In the genomic region with DNA sequence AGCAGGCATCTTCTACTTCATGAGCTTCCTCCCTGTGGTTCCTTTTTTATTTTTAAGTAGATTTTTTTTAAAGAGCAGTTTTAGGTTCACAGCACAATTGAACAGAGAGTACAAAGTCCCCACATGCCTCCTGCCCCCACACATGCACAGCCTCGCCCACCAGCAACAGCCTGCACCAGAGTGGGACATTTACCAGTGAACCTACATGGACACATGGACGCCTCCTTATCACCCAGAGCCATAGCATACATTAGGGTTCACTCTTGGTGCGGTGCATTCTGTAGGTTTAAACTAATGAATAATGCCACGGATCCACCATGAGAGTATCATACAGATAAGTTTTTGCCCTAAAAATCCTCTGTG, we compare ENCODE assay signal across 19 cellular contexts. TPM values are rescaled to one million over a fixed set of nuclear protein-coding genes. Genes with fewer than 3 reads are reported as not detected.
DNase-seq lines count a peak whose midpoint lies in the region; ATAC-seq and TF ChIP-seq lines count a peak whose summit lies in the region.
"Had no signal": no experiment of that assay in that cellular context is flagged by ENCODE, and none has a peak within 500 bp of the region (broad histone marks: within the 10 kb centered on the region; RNA-seq: fewer than 3 reads in every experiment).

No MANE protein-coding gene starts in this region.

- BruUV-seq in Calu3 (replicated peaks; lab: Mats Ljungman, UMichigan) = no TSS peak

- H3K36me3 ChIP-seq in mesenchymal stem cell (ENCODE audit: control insufficient read depth in 1 of 2, insufficient read depth in 2 of 2, low read depth in 1 of 2, low read length in 2 of 2) (no peaks in the 10 kb centered on the region), stomach smooth muscle (ENCODE audit: control insufficient read depth in 2 of 2, insufficient read depth in 2 of 2, low read length in 2 of 2) (no peaks in the 10 kb centered on the region)
- H3K36me3 ChIP-seq in CD4-positive, alpha-beta memory T cell (ENCODE audit: insufficient read depth, low read length) = no peaks in the 10 kb centered on the region

- CTCF ChIA-PET in Calu3 (lab: Charles Lee) = no interaction called here
- CTCF ChIA-PET in CD4-positive, alpha-beta memory T cell (lab: Charles Lee; ENCODE audit: partially characterized antibody) = interaction anchor here (1.2 kb wide), 1 partner anchor 32 kb away, joined by 6 read pairs; no protein-coding TSS in a partner anchor
- CTCF ChIA-PET in activated CD4-positive, alpha-beta T cell treated with anti-CD3 and anti-CD28 coated beads, Interleukin-2, amount 10 ng/mL, durations not matched to agents 7 days and 5 days (lab: Charles Lee) = interaction anchor here (1.2 kb wide), 1 partner anchor 10 kb away, joined by 3 read pairs; no protein-coding TSS in a partner anchor

- H3K4me3 ChIP-seq in dorsolateral prefrontal cortex (no peak overlapping the region), mesenchymal stem cell (ENCODE audit: insufficient read depth in 1 of 2, low read depth in 1 of 2, low read length in 2 of 2) (no peak overlapping the region), stomach smooth muscle (ENCODE audit: low read length in 2 of 2) (no peak overlapping the region)
- H3K4me3 ChIP-seq in CD4-positive, alpha-beta memory T cell (ENCODE audit: low read length in 2 of 2) = no peak overlapping the region

- no peak overlapping the region for H3K14ac ChIP-seq in mesenchymal stem cell (ENCODE audit: low read length in 2 of 2)

- H3K27ac ChIP-seq in dorsolateral prefrontal cortex (peak overlapping the region in 35 of 59 donors; percentile 1 to 81 (median 54)), mesenchymal stem cell (ENCODE audit: low read length, poor library complexity, severe bottlenecking) (no peak overlapping the region), stomach smooth muscle (ENCODE audit: low read length) (peak overlapping the region; percentile 92)
- no peak overlapping the region for H3K27ac ChIP-seq in CD4-positive, alpha-beta memory T cell (ENCODE audit: low read depth, low read length)

- H3K4me1 ChIP-seq in mesenchymal stem cell (ENCODE audit: control insufficient read depth, insufficient read depth, low read depth, low read length) = peaks cover 31% of the 10 kb centered on the region
- H3K4me1 ChIP-seq in stomach smooth muscle (ENCODE audit: control insufficient read depth, insufficient read depth, low read length) = peaks cover 68% of the 10 kb centered on the region
- H3K4me1 ChIP-seq in CD4-positive, alpha-beta memory T cell (ENCODE audit: insufficient read depth, low read length) = no peaks in the 10 kb centered on the region

- H3K23ac ChIP-seq in mesenchymal stem cell (ENCODE audit: low read length in 2 of 2) = no peak overlapping the region

- DNase-seq in Calu3 = no peak
- peak in 5 of 10 donors; percentile 13 to 47 (median 41) for DNase-seq in dorsolateral prefrontal cortex
- no peak for DNase-seq in mesenchymal stem cell
- DNase-seq in CD4-positive, alpha-beta memory T cell = no peak
- DNase-seq in activated CD4-positive, alpha-beta T cell treated with anti-CD3 and anti-CD28 coated beads, Interleukin-2, amount 10 ng/mL, durations not matched to agents 7 days and 5 days = no peak
- DNase-seq: ACHN; activated CD4-positive, alpha-beta T cell treated with anti-CD3 and anti-CD28 coated beads for 1 hour; activated T-cell treated with anti-CD3 and anti-CD28 coated beads, Interleukin-2, amount 50 U/mL, for 48 hours; OCI-M1; small intestine had no signal

- ATAC-seq in HG03175 (IDR thresholded peaks at IDR 0.05; ENCODE audit: unreplicated experiment) (no peak), HG03196 (IDR thresholded peaks at IDR 0.05; ENCODE audit: unreplicated experiment) (no peak)
- ATAC-seq: stimulated activated memory B cell treated with anti-CD40 and anti-IgM and Interleukin-4, amounts not matched to agents 10 μg/mL and 1 μg/mL and 100 μg/mL, for 72 hours had no signal

- H3K79me1 ChIP-seq in mesenchymal stem cell (replicated peaks; ENCODE audit: low read length, poor library complexity, severe bottlenecking) = no peaks in the 10 kb centered on the region

- H3K27ac Mint-ChIP-seq in Calu3 (ENCODE audit: unreplicated experiment) = peak overlapping the region; percentile 62
- no peak overlapping the region for H3K27ac Mint-ChIP-seq in CD4-positive, alpha-beta memory T cell
- no peak overlapping the region for H3K27ac Mint-ChIP-seq in activated CD4-positive, alpha-beta T cell treated with anti-CD3 and anti-CD28 coated beads, Interleukin-2, amount 10 ng/mL, durations not matched to agents 7 days and 5 days
- H3K27ac Mint-ChIP-seq: activated naive CD4-positive, alpha-beta T cell treated with anti-CD3 and anti-CD28 coated beads, Interleukin-2, amount 50 U/mL, for 24 hours; progenitor cell of endocrine pancreas; stimulated activated memory B cell treated with anti-CD40 and anti-IgM and Interleukin-4, amounts not matched to agents 10 μg/mL and 1 μg/mL and 100 μg/mL, for 72 hours had no signal

- no peaks in the 10 kb centered on the region for H3K27me3 Mint-ChIP-seq in Calu3 (ENCODE audit: unreplicated experiment)
- no peaks in the 10 kb centered on the region for H3K27me3 Mint-ChIP-seq in CD4-positive, alpha-beta memory T cell
- no peaks in the 10 kb centered on the region for H3K27me3 Mint-ChIP-seq in activated CD4-positive, alpha-beta T cell treated with anti-CD3 and anti-CD28 coated beads, Interleukin-2, amount 10 ng/mL, durations not matched to agents 7 days and 5 days
- H3K27me3 Mint-ChIP-seq: activated naive CD4-positive, alpha-beta T cell treated with anti-CD3 and anti-CD28 coated beads, Interleukin-2, amount 50 U/mL, for 24 hours; central memory CD8-positive, alpha-beta T cell; progenitor cell of endocrine pancreas; stimulated activated memory B cell treated with anti-CD40 and anti-IgM and Interleukin-4, amounts not matched to agents 10 μg/mL and 1 μg/mL and 100 μg/mL, for 72 hours had no signal

- WGBS in mesenchymal stem cell = 75% methylated on average over 4 of the region's 4 CpGs

- H3K18ac ChIP-seq in mesenchymal stem cell (ENCODE audit: low read depth in 1 of 2, low read length in 2 of 2) = peak overlapping the region; percentile 14 to 52

- H3K9ac ChIP-seq in mesenchymal stem cell (ENCODE audit: low read length) = no peak overlapping the region
- peak overlapping the region in 1 of 2 donors; percentile 42 for H3K9ac ChIP-seq in stomach smooth muscle (ENCODE audit: low read length in 2 of 2)

- peaks cover 11% of the 10 kb centered on the region for H3K36me3 Mint-ChIP-seq in Calu3 (ENCODE audit: insufficient read depth, unreplicated experiment)
- peaks cover 11 to 40% of the 10 kb centered on the region in 2 donors for H3K36me3 Mint-ChIP-seq in CD4-positive, alpha-beta memory T cell
- no peaks in the 10 kb centered on the region for H3K36me3 Mint-ChIP-seq in activated CD4-positive, alpha-beta T cell treated with anti-CD3 and anti-CD28 coated beads, Interleukin-2, amount 10 ng/mL, durations not matched to agents 7 days and 5 days (ENCODE audit: low read depth)

- peak overlapping the region; percentile 50 for H2BK120ac ChIP-seq in mesenchymal stem cell (ENCODE audit: low read depth, low read length)

- no peaks in the 10 kb centered on the region for H3K9me3 Mint-ChIP-seq in Calu3 (ENCODE audit: low read depth, unreplicated experiment)
- H3K9me3 Mint-ChIP-seq in CD4-positive, alpha-beta memory T cell = peaks cover 0 to 15% (median 3%) of the 10 kb centered on the region in 8 donors
- H3K9me3 Mint-ChIP-seq in activated CD4-positive, alpha-beta T cell treated with anti-CD3 and anti-CD28 coated beads, Interleukin-2, amount 10 ng/mL, durations not matched to agents 7 days and 5 days = peaks cover 2% of the 10 kb centered on the region
- H3K9me3 Mint-ChIP-seq: activated naive CD4-positive, alpha-beta T cell treated with anti-CD3 and anti-CD28 coated beads, Interleukin-2, amount 50 U/mL, for 24 hours; central memory CD8-positive, alpha-beta T cell had no signal

- H4K91ac ChIP-seq in mesenchymal stem cell (ENCODE audit: low read length) = peak overlapping the region; percentile 20

- H2BK15ac ChIP-seq in mesenchymal stem cell (ENCODE audit: low read depth, poor library complexity, severe bottlenecking) = no peak overlapping the region

- H4K8ac ChIP-seq in mesenchymal stem cell (ENCODE audit: low read length) = peak overlapping the region; percentile 5

- POLR2A ChIA-PET in CD4-positive, alpha-beta memory T cell (lab: Charles Lee; ENCODE audit: partially characterized antibody) = no interaction called here
- POLR2A ChIA-PET in activated CD4-positive, alpha-beta T cell treated with anti-CD3 and anti-CD28 coated beads, Interleukin-2, amount 10 ng/mL, durations not matched to agents 7 days and 5 days (lab: Charles Lee) = no interaction called here

- H2BK5ac ChIP-seq in mesenchymal stem cell (ENCODE audit: low read depth, low read length, poor library complexity, severe bottlenecking) = no peak overlapping the region

- peaks cover 47% of the 10 kb centered on the region for H3K4me1 Mint-ChIP-seq in Calu3 (ENCODE audit: low read depth, unreplicated experiment)
- no peaks in the 10 kb centered on the region for H3K4me1 Mint-ChIP-seq in CD4-positive, alpha-beta memory T cell
- H3K4me1 Mint-ChIP-seq in activated CD4-positive, alpha-beta T cell treated with anti-CD3 and anti-CD28 coated beads, Interleukin-2, amount 10 ng/mL, durations not matched to agents 7 days and 5 days = no peaks in the 10 kb centered on the region
- H3K4me1 Mint-ChIP-seq: activated naive CD4-positive, alpha-beta T cell treated with anti-CD3 and anti-CD28 coated beads, Interleukin-2, amount 50 U/mL, for 24 hours; central memory CD8-positive, alpha-beta T cell; stimulated activated memory B cell treated with anti-CD40 and anti-IgM and Interleukin-4, amounts not matched to agents 10 μg/mL and 1 μg/mL and 100 μg/mL, for 72 hours had no signal

- no peak overlapping the region for H3K4me3 Mint-ChIP-seq in Calu3 (ENCODE audit: low read depth, unreplicated experiment)
- H3K4me3 Mint-ChIP-seq in CD4-positive, alpha-beta memory T cell = no peak overlapping the region
- no peak overlapping the region for H3K4me3 Mint-ChIP-seq in activated CD4-positive, alpha-beta T cell treated with anti-CD3 and anti-CD28 coated beads, Interleukin-2, amount 10 ng/mL, durations not matched to agents 7 days and 5 days
- H3K4me3 Mint-ChIP-seq: activated naive CD4-positive, alpha-beta T cell treated with anti-CD3 and anti-CD28 coated beads, Interleukin-2, amount 50 U/mL, for 24 hours; central memory CD8-positive, alpha-beta T cell; stimulated activated memory B cell treated with anti-CD40 and anti-IgM and Interleukin-4, amounts not matched to agents 10 μg/mL and 1 μg/mL and 100 μg/mL, for 72 hours had no signal

- H2AFZ ChIP-seq in mesenchymal stem cell (ENCODE audit: low read depth, low read length) = no peak overlapping the region

- H2AK5ac ChIP-seq in mesenchymal stem cell (ENCODE audit: low read length, severe bottlenecking) = peak overlapping the region; percentile 55

- peak overlapping the region in 1 of 2 experiments; percentile 29 for H3K4ac ChIP-seq in mesenchymal stem cell (ENCODE audit: low read depth in 1 of 2, low read length in 2 of 2)

- H3K27me3 ChIP-seq in dorsolateral prefrontal cortex = no peaks in the 10 kb centered on the region
- no peaks in the 10 kb centered on the region for H3K27me3 ChIP-seq in mesenchymal stem cell (ENCODE audit: control insufficient read depth in 1 of 2, insufficient read depth in 1 of 2, low read length in 2 of 2)
- H3K27me3 ChIP-seq in stomach smooth muscle (ENCODE audit: control insufficient read depth in 1 of 2, insufficient read depth in 2 of 2, low read length in 2 of 2) = no peaks in the 10 kb centered on the region
- H3K27me3 ChIP-seq in CD4-positive, alpha-beta memory T cell (ENCODE audit: insufficient read depth, low read length) = no peaks in the 10 kb centered on the region

- no peak overlapping the region for H3K4me2 ChIP-seq in mesenchymal stem cell (ENCODE audit: low read length, poor library complexity, severe bottlenecking)

- H2BK12ac ChIP-seq in mesenchymal stem cell (ENCODE audit: low read length in 2 of 2) = peak overlapping the region; percentile 72 to 89

- H3K9me3 ChIP-seq in mesenchymal stem cell (ENCODE audit: control insufficient read depth, low read length) (peaks cover 3% of the 10 kb centered on the region), stomach smooth muscle (ENCODE audit: control insufficient read depth in 2 of 2, low read length in 2 of 2) (no peaks in the 10 kb centered on the region)
- H3K9me3 ChIP-seq in CD4-positive, alpha-beta memory T cell (ENCODE audit: control insufficient read depth in 1 of 2, low read length in 2 of 2) = no peaks in the 10 kb centered on the region

- intact Hi-C loops in Calu3 (cut with micrococcal nuclease; ENCODE audit: unreplicated experiment) = no loop called here
- intact Hi-C loops in dorsolateral prefrontal cortex (cut with DNase I) = no loop called here
- intact Hi-C loops in CD4-positive, alpha-beta memory T cell (cut with micrococcal nuclease) = no loop called here

- TF ChIP-seq CTCF in Calu3 (IDR thresholded peaks at IDR 0.05; ENCODE audit: unreplicated experiment) (no peak), dorsolateral prefrontal cortex (IDR thresholded peaks at IDR 0.05 in 54 of 56, conservative IDR thresholded peaks at IDR 0.05 in 2 of 56; ENCODE audit: low read depth in 1 of 56, partially characterized antibody in 56 of 56) (no peak)

RNA-seq across cellular contexts. Expression of gene HS1BP3, which starts 40.9 kb away (rescaled TPM):
- total RNA-seq in Calu3 (2022) (26.4 and 28.5 TPM in 2 replicates), dorsolateral prefrontal cortex (10 to 100 TPM; 18.3 to 36.0 (median 26.0) TPM)
- polyA plus RNA-seq in mesenchymal stem cell (2013, experiment 1 of 2) = 42.4 TPM
- polyA plus RNA-seq in mesenchymal stem cell (2013, experiment 2 of 2) = 39.8 TPM
- 10 to 100 TPM; 20.1 TPM for total RNA-seq in CD4-positive, alpha-beta memory T cell
- 10 to 100 TPM; 16.7 to 17.5 TPM for polyA plus RNA-seq in CD4-positive, alpha-beta memory T cell
- total RNA-seq in activated CD4-positive, alpha-beta T cell treated with anti-CD3 and anti-CD28 coated beads, Interleukin-2, amount 10 ng/mL, durations not matched to agents 7 days and 5 days = 10 to 100 TPM; 14.1 to 14.4 TPM

RNA-seq across cellular contexts. Expression of gene GDF7, which starts 57.0 kb away (rescaled TPM):
- total RNA-seq in Calu3 (2022) = not detected in 2 replicates
- 10 to 100 TPM in 2 of 120 experiments, 1 to 10 TPM in 117, under 1 TPM in 1; 0.95 to 12.5 (median 4.1) TPM for total RNA-seq in dorsolateral prefrontal cortex
- 0.23 TPM for polyA plus RNA-seq in mesenchymal stem cell (2013, experiment 1 of 2)
- polyA plus RNA-seq in mesenchymal stem cell (2013, experiment 2 of 2) = 0.25 TPM
- total RNA-seq in CD4-positive, alpha-beta memory T cell = under 1 TPM; 0.19 to 0.26 TPM
- polyA plus RNA-seq in CD4-positive, alpha-beta memory T cell = under 1 TPM; 0.04 to 0.22 TPM
- not detected for total RNA-seq in activated CD4-positive, alpha-beta T cell treated with anti-CD3 and anti-CD28 coated beads, Interleukin-2, amount 10 ng/mL, durations not matched to agents 7 days and 5 days
- total RNA-seq: activated CD8-positive, alpha-beta memory T cell treated with anti-CD3 and anti-CD28 coated beads for 36 hours; LHCN-M2 had no signal

Comparison
In these comparisons a context has a peak if more than half of its experiments do, and no peak if none do; other contexts are left out.
1. H3K27ac ChIP-seq: peak in dorsolateral prefrontal cortex (35 of 59) and stomach smooth muscle (single experiment); none in mesenchymal stem cell (single experiment) and CD4-positive, alpha-beta memory T cell (single experiment).